Comparison of ENCODE assay signal across 8 cellular contexts in genomic region chr7:142855401-142855743, GRCh38. TPM values are rescaled to one million over a fixed set of nuclear protein-coding genes. Genes with fewer than 3 reads are reported as not detected.
A peak's percentile ranks its signal among the peaks of the same experiment; 100 is the strongest.
DNase-seq lines count a peak whose midpoint lies in the region; ATAC-seq and TF ChIP-seq lines count a peak whose summit lies in the region.

No MANE protein-coding gene starts in this region.

- H3K27ac ChIP-seq in OCI-LY3 (ENCODE audit: low read length), result no peak overlapping the region
- H3K27ac ChIP-seq in esophagus (ENCODE audit: low read depth in 2 of 2, low read length in 1 of 2), result peak overlapping the region; percentile 29 to 95
- H3K27ac ChIP-seq in prostate gland, result peak overlapping the region; percentile 70 to 79

- intact Hi-C loops in prostate gland (cut with DNase I), result loop anchor here (2.0 to 10.0 kb wide), 3 partner anchors 147 to 539 kb away; no protein-coding TSS in a partner anchor

- DNase-seq in prostate gland (ENCODE audit: low spot score), result no peak
- DNase-seq in Ammon's horn (ENCODE audit: low spot score), result no peak
- no peak for DNase-seq in NCI-H2107 (lab: John Stamatoyannopoulos, UW)

- TF ChIP-seq CTCF in OCI-LY3 (IDR thresholded peaks at IDR 0.05; ENCODE audit: low read depth, low read length), result no peak
- TF ChIP-seq CTCF in prostate gland (IDR thresholded peaks at IDR 0.05), result no peak

- H3K9me3 ChIP-seq in OCI-LY3 (ENCODE audit: insufficient read depth, low read length), result no peaks in the 10 kb centered on the region
- H3K9me3 ChIP-seq in esophagus (ENCODE audit: control insufficient read depth in 2 of 2, insufficient read depth in 1 of 2, low read depth in 1 of 2, low read length in 1 of 2), result no peaks in the 10 kb centered on the region
- H3K9me3 ChIP-seq in prostate gland, result no peaks in the 10 kb centered on the region

- H3K4me1 ChIP-seq in OCI-LY3 (ENCODE audit: low read length) (peaks cover 7% of the 10 kb centered on the region), esophagus (ENCODE audit: control insufficient read depth in 2 of 2, insufficient read depth in 2 of 2, low read length in 1 of 2) (peaks cover 6 to 7% of the 10 kb centered on the region in 2 donors), prostate gland (replicated peaks) (no peaks in the 10 kb centered on the region)

- ATAC-seq in GM19438 (IDR thresholded peaks at IDR 0.05; ENCODE audit: low read depth, unreplicated experiment), result peak; percentile 13
- ATAC-seq in HG02798 (IDR thresholded peaks at IDR 0.05; ENCODE audit: poor library complexity, unreplicated experiment), result no peak
- no peak for ATAC-seq in HG03469 (IDR thresholded peaks at IDR 0.05; ENCODE audit: unreplicated experiment)

- H3K79me2 ChIP-seq in OCI-LY3 (ENCODE audit: low read length), result no peaks in the 10 kb centered on the region

- 19 to 20% methylated on average over 9 of the region's 9 CpGs for WGBS in esophagus, 2 donors
- 10% methylated on average over 9 of the region's 9 CpGs for WGBS in prostate gland

- no peaks in the 10 kb centered on the region for H4K20me1 ChIP-seq in OCI-LY3 (ENCODE audit: insufficient read depth, low read length)

- no peak for TF ChIP-seq POLR2A in prostate gland (IDR thresholded peaks at IDR 0.05)

- H3K36me3 ChIP-seq in OCI-LY3 (replicated peaks; ENCODE audit: low read depth, low read length) (no peaks in the 10 kb centered on the region), esophagus (ENCODE audit: control insufficient read depth in 2 of 2, insufficient read depth in 2 of 2, low read length in 1 of 2) (no peaks in the 10 kb centered on the region), prostate gland (no peaks in the 10 kb centered on the region)

- H3K4me3 ChIP-seq in OCI-LY3 (ENCODE audit: low read length) (peak overlapping the region; percentile 91), esophagus (ENCODE audit: low read depth in 1 of 2, low read length in 2 of 2) (peak overlapping the region; percentile 58 to 76), prostate gland (peak overlapping the region; percentile 62 to 76)

- H2AFZ ChIP-seq in OCI-LY3 (ENCODE audit: low read depth, low read length), result peak overlapping the region; percentile 63

- H3K4me2 ChIP-seq in OCI-LY3 (ENCODE audit: low read length), result peak overlapping the region; percentile 90

- H3K27me3 ChIP-seq in OCI-LY3 (ENCODE audit: low read depth, low read length), result peaks cover 32% of the 10 kb centered on the region
- H3K27me3 ChIP-seq in esophagus (ENCODE audit: control insufficient read depth in 1 of 2, insufficient read depth in 2 of 2, low read length in 2 of 2), result no peaks in the 10 kb centered on the region
- no peaks in the 10 kb centered on the region for H3K27me3 ChIP-seq in prostate gland (replicated peaks; ENCODE audit: insufficient read depth)

- peak overlapping the region; percentile 82; the same call in 1 of the 2 replicates for H3K9ac ChIP-seq in OCI-LY3 (ENCODE audit: low read length)

RNA-seq across cellular contexts. Expression of gene EPHB6, which starts 0.5 kb away (rescaled TPM):
- polyA plus RNA-seq in esophagus, result 10 to 100 TPM; 17.0 to 33.3 TPM
- 100 to 1,000 TPM in 1 of 2 donors, 10 to 100 TPM in 1; 98.1 to 122 TPM for total RNA-seq in prostate gland

RNA-seq across cellular contexts. Expression of gene TRPV6, which starts 30.2 kb away (rescaled TPM):
- 10 to 100 TPM in 1 of 2 donors, 1 to 10 TPM in 1; 2.5 to 10.5 TPM for polyA plus RNA-seq in esophagus
- 10 to 100 TPM; 47.0 to 82.0 TPM for total RNA-seq in prostate gland
